21 cellular contexts compared by ENCODE assay signal in genomic region chr1:239575113-239575512, GRCh38.
"Had no signal": no experiment of that assay in that cellular context is flagged by ENCODE, and none has a peak within 500 bp of the region (broad histone marks: within the 10 kb centered on the region; RNA-seq: fewer than 3 reads in every experiment).

No MANE protein-coding gene starts in this region.

- H3K27me3 Mint-ChIP-seq: activated CD4-positive, alpha-beta memory T cell treated with anti-CD3 and anti-CD28 coated beads, Interleukin-2, amount 10 ng/mL, durations not matched to agents 7 days and 5 days; activated naive CD8-positive, alpha-beta T cell had no signal

- H3K27ac ChIP-seq: adrenal gland, PC-9 had no signal

- H3K9me3 Mint-ChIP-seq: activated CD4-positive, alpha-beta memory T cell treated with anti-CD3 and anti-CD28 coated beads, Interleukin-2, amount 10 ng/mL, durations not matched to agents 7 days and 5 days; activated naive CD4-positive, alpha-beta T cell treated with anti-CD3 and anti-CD28 coated beads for 36 hours; activated T-cell treated with anti-CD3 and anti-CD28 coated beads, Interleukin-2, amount 50 U/mL, for 4 hours; T-helper 1 cell treated with Interleukin-12 subunit alpha and Interleukin-12 subunit beta and Interleukin-4 antibody, amounts not matched to agents 30 μg/mL and 1 μg/mL, for 36 hours had no signal

- H3K4me1 Mint-ChIP-seq: activated CD4-positive, alpha-beta memory T cell treated with anti-CD3 and anti-CD28 coated beads, Interleukin-2, amount 10 ng/mL, durations not matched to agents 7 days and 5 days had no signal

- H3K27me3 ChIP-seq: adrenal gland had no signal

- H3K36me3 ChIP-seq: adrenal gland had no signal

- H3K4me3 ChIP-seq: adrenal gland, K562, PC-9 had no signal

- ATAC-seq: K562 had no signal

- H3K4me2 ChIP-seq: PC-9 had no signal

- H3K27ac Mint-ChIP-seq: activated CD4-positive, alpha-beta memory T cell treated with anti-CD3 and anti-CD28 coated beads, Interleukin-2, amount 10 ng/mL, durations not matched to agents 7 days and 5 days; activated naive CD4-positive, alpha-beta T cell treated with anti-CD3 and anti-CD28 coated beads for 36 hours; activated naive CD8-positive, alpha-beta T cell; T-helper 1 cell treated with Interleukin-12 subunit alpha and Interleukin-12 subunit beta and Interleukin-4 antibody, amounts not matched to agents 30 μg/mL and 1 μg/mL, for 36 hours had no signal

- H3K4me3 Mint-ChIP-seq: activated CD4-positive, alpha-beta memory T cell treated with anti-CD3 and anti-CD28 coated beads, Interleukin-2, amount 10 ng/mL, durations not matched to agents 7 days and 5 days; activated naive CD4-positive, alpha-beta T cell treated with anti-CD3 and anti-CD28 coated beads for 36 hours; activated naive CD8-positive, alpha-beta T cell; activated T-cell treated with anti-CD3 and anti-CD28 coated beads, Interleukin-2, amount 50 U/mL, for 4 hours; T-helper 1 cell treated with Interleukin-12 subunit alpha and Interleukin-12 subunit beta and Interleukin-4 antibody, amounts not matched to agents 30 μg/mL and 1 μg/mL, for 36 hours had no signal

- H3K36me3 Mint-ChIP-seq: activated naive CD8-positive, alpha-beta T cell had no signal

- DNase-seq: activated CD4-positive, alpha-beta memory T cell treated with anti-CD3 and anti-CD28 coated beads, Interleukin-2, amount 10 ng/mL, durations not matched to agents 7 days and 5 days; activated CD4-positive, alpha-beta T cell treated with anti-CD3 and anti-CD28 coated beads for 1 hour; activated CD4-positive, alpha-beta T cell treated with anti-CD3 and anti-CD28 coated beads, Interleukin-2, amount 50 U/mL, for 1 hour; activated gamma-delta T cell; activated naive CD4-positive, alpha-beta T cell treated with anti-CD3 and anti-CD28 coated beads for 36 hours; activated T-cell treated with anti-CD3 and anti-CD28 coated beads, Interleukin-2, amount 50 U/mL, for 4 hours; adrenal gland; anterior cingulate cortex; Karpas-422; MM.1S; NCI-H1105; NCI-H1436 treated with DMSO at 0.1 percent for 48 hours; NCI-H187; NCI-H2081 treated with DMSO at 0.1 percent for 48 hours; NCI-H446; NCI-H524; PC-9; SHP77 treated with DMSO at 0.1 percent for 48 hours had no signal

- H3K4me1 ChIP-seq: adrenal gland had no signal
